1 cellular context compared by ENCODE assay signal in genomic region chr7:149860821-149861727, GRCh38.
TF ChIP-seq lines count a peak whose summit lies in the region.

No MANE protein-coding gene starts in this region.

TF ChIP-seq in K562, 482 proteins besides CTCF, POLR2A, EP300 and RAD21 (continued from another document and continues in another):
- TF ChIP-seq, protein P1, sequence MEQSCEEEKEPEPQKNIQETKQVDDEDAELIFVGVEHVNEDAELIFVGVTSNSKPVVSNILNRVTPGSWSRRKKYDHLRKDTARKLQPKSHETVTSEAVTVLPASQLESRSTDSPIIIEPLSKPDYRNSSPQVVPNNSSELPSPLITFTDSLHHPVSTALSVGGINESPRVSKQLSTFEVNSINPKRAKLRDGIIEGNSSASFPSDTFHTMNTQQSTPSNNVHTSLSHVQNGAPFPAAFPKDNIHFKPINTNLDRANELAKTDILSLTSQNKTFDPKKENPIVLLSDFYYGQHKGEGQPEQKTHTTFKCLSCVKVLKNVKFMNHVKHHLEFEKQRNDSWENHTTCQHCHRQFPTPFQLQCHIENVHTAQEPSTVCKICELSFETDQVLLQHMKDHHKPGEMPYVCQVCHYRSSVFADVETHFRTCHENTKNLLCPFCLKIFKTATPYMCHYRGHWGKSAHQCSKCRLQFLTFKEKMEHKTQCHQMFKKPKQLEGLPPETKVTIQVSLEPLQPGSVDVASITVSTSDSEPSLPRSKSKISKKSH (CRISPR knock-in tag; IDR thresholded peaks at IDR 0.05) = no peak
- no peak for TF ChIP-seq MXI1 (IDR thresholded peaks at IDR 0.05; ENCODE audit: low read depth, low read length)
- TF ChIP-seq, protein P2, sequence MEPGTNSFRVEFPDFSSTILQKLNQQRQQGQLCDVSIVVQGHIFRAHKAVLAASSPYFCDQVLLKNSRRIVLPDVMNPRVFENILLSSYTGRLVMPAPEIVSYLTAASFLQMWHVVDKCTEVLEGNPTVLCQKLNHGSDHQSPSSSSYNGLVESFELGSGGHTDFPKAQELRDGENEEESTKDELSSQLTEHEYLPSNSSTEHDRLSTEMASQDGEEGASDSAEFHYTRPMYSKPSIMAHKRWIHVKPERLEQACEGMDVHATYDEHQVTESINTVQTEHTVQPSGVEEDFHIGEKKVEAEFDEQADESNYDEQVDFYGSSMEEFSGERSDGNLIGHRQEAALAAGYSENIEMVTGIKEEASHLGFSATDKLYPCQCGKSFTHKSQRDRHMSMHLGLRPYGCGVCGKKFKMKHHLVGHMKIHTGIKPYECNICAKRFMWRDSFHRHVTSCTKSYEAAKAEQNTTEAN (CRISPR knock-in tag; IDR thresholded peaks at IDR 0.05) = 0 out of 2 replicates have a peak, but pooled peaks have one; percentile 28
- TF ChIP-seq CTBP1 (IDR thresholded peaks at IDR 0.05; ENCODE audit: borderline replicate concordance) = peak; percentile 38; the same call in 1 of the 2 replicates
- TF ChIP-seq TEAD1 (CRISPR knock-in tag; IDR thresholded peaks at IDR 0.05) = 0 out of 4 replicates have a peak, but pooled peaks of 1 of the 2 experiments have one; percentile 51
- TF ChIP-seq MIER1 (IDR thresholded peaks at IDR 0.05; ENCODE audit: low read depth) = 0 out of 2 replicates have a peak, but pooled peaks have one; percentile 56
- TF ChIP-seq MYNN (IDR thresholded peaks at IDR 0.05) = peak; percentile 52; the same call in 1 of the 2 replicates
- TF ChIP-seq MYNN (CRISPR knock-in tag; IDR thresholded peaks at IDR 0.05) = no peak
- TF ChIP-seq KDM5B (IDR thresholded peaks at IDR 0.05; ENCODE audit: insufficient replicate concordance, low read depth, low read length) = no peak
- TF ChIP-seq ZNF586 (CRISPR knock-in tag; conservative IDR thresholded peaks at IDR 0.05) = no peak
- 0 out of 2 replicates have a peak, but pooled peaks have one; percentile 31 for TF ChIP-seq ZNF764 (CRISPR knock-in tag; IDR thresholded peaks at IDR 0.05; ENCODE audit: low read depth)
- TF ChIP-seq NFIC (IDR thresholded peaks at IDR 0.05) = peak; percentile 88
- peak; percentile 80 for TF ChIP-seq SMC3 (conservative IDR thresholded peaks at IDR 0.05; ENCODE audit: insufficient read depth, low read depth, low read length)
- no peak for TF ChIP-seq ZKSCAN8 (CRISPR knock-in tag; IDR thresholded peaks at IDR 0.05)
- no peak for TF ChIP-seq ZSCAN32 (CRISPR knock-in tag; IDR thresholded peaks at IDR 0.05)
- TF ChIP-seq, protein P3, sequence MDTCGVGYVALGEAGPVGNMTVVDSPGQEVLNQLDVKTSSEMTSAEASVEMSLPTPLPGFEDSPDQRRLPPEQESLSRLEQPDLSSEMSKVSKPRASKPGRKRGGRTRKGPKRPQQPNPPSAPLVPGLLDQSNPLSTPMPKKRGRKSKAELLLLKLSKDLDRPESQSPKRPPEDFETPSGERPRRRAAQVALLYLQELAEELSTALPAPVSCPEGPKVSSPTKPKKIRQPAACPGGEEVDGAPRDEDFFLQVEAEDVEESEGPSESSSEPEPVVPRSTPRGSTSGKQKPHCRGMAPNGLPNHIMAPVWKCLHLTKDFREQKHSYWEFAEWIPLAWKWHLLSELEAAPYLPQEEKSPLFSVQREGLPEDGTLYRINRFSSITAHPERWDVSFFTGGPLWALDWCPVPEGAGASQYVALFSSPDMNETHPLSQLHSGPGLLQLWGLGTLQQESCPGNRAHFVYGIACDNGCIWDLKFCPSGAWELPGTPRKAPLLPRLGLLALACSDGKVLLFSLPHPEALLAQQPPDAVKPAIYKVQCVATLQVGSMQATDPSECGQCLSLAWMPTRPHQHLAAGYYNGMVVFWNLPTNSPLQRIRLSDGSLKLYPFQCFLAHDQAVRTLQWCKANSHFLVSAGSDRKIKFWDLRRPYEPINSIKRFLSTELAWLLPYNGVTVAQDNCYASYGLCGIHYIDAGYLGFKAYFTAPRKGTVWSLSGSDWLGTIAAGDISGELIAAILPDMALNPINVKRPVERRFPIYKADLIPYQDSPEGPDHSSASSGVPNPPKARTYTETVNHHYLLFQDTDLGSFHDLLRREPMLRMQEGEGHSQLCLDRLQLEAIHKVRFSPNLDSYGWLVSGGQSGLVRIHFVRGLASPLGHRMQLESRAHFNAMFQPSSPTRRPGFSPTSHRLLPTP (IDR thresholded peaks at IDR 0.05; ENCODE audit: borderline replicate concordance, extremely low read depth, insufficient read length) = no peak
- peak; percentile 56; the same call in 1 of the 2 replicates for TF ChIP-seq EHMT2 (IDR thresholded peaks at IDR 0.05)
- TF ChIP-seq ZNF232 (CRISPR knock-in tag; IDR thresholded peaks at IDR 0.05) = 0 out of 2 replicates have a peak, but pooled peaks have one; percentile 27
- TF ChIP-seq GABPB1 (CRISPR knock-in tag; IDR thresholded peaks at IDR 0.05) = peak; percentile 5; the same call in 1 of the 2 replicates
- TF ChIP-seq, protein P4, sequence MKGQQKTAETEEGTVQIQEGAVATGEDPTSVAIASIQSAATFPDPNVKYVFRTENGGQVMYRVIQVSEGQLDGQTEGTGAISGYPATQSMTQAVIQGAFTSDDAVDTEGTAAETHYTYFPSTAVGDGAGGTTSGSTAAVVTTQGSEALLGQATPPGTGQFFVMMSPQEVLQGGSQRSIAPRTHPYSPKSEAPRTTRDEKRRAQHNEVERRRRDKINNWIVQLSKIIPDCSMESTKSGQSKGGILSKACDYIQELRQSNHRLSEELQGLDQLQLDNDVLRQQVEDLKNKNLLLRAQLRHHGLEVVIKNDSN (CRISPR knock-in tag; IDR thresholded peaks at IDR 0.05) = peak; percentile 40; the same call in 1 of the 2 replicates
- TF ChIP-seq MYBL2 (IDR thresholded peaks at IDR 0.05; ENCODE audit: low read depth) = no peak
- TF ChIP-seq MYBL2 (CRISPR knock-in tag; IDR thresholded peaks at IDR 0.05; ENCODE audit: borderline replicate concordance) = peak; percentile 79; the same call in 1 of the 2 replicates
- 0 out of 2 replicates have a peak, but pooled peaks have one; percentile 43 for TF ChIP-seq ARID3B (CRISPR knock-in tag; IDR thresholded peaks at IDR 0.05; ENCODE audit: borderline replicate concordance)
- TF ChIP-seq CTCFL (IDR thresholded peaks at IDR 0.05; ENCODE audit: borderline replicate concordance, insufficient read depth, low read depth, low read length, poor library complexity, severe bottlenecking) = peak; percentile 62
- TF ChIP-seq RREB1 (CRISPR knock-in tag; IDR thresholded peaks at IDR 0.05) = peak; percentile 82; the same call in 1 of the 2 replicates
- TF ChIP-seq PHF21A (IDR thresholded peaks at IDR 0.05; ENCODE audit: borderline replicate concordance, low read depth) = 0 out of 2 replicates have a peak, but pooled peaks have one; percentile 39
- peak; percentile 66; the same call in 1 of the 2 replicates for TF ChIP-seq RB1 (IDR thresholded peaks at IDR 0.05; ENCODE audit: low read depth)
- TF ChIP-seq TCF7 (IDR thresholded peaks at IDR 0.05; ENCODE audit: borderline replicate concordance) = 0 out of 2 replicates have a peak, but pooled peaks have one; percentile 27
- TF ChIP-seq, protein P5, sequence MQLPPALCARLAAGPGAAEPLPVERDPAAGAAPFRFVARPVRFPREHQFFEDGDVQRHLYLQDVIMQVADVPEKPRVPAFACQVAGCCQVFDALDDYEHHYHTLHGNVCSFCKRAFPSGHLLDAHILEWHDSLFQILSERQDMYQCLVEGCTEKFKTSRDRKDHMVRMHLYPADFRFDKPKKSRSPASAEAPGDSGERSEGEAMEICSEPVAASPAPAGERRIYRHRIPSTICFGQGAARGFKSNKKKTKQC (CRISPR knock-in tag; IDR thresholded peaks at IDR 0.05) = peak; percentile 74
- 0 out of 4 replicates have a peak, but pooled peaks of 1 of the 2 experiments have one; percentile 55 for TF ChIP-seq ZMIZ1 (IDR thresholded peaks at IDR 0.05; ENCODE audit: low read depth in 2 of 2, low read length in 2 of 2)
